In genomic region chr5:177425196-177425800, GRCh38 we compare ENCODE assay signal across 8 cellular contexts. TPM values are rescaled to one million over a fixed set of nuclear protein-coding genes. Genes with fewer than 3 reads are reported as not detected.
A peak's percentile ranks its signal among the peaks of the same experiment; 100 is the strongest.
DNase-seq lines count a peak whose midpoint lies in the region; TF ChIP-seq lines count a peak whose summit lies in the region.

No MANE protein-coding gene starts in this region.

- peak overlapping the region; percentile 88 to 96 (median 92) for H3K4me3 Mint-ChIP-seq in IgD-negative memory B cell
- H3K4me3 Mint-ChIP-seq in chondrocyte (ENCODE audit: unreplicated experiment), result peak overlapping the region; percentile 86

- peak overlapping the region; percentile 96 for H3K27ac ChIP-seq in AG04450 (ENCODE audit: low read depth, low read length)
- peak overlapping the region; percentile 94 for H3K27ac ChIP-seq in muscle layer of duodenum (ENCODE audit: low read length)

- H3K4me1 Mint-ChIP-seq in IgD-negative memory B cell (peaks cover 19 to 30% (median 21%) of the 10 kb centered on the region in 3 donors), chondrocyte (ENCODE audit: low read depth) (peaks cover 21% of the 10 kb centered on the region)

- H3K4me3 ChIP-seq in AG04450 (ENCODE audit: low read depth, low read length) (peak overlapping the region; percentile 70), muscle layer of duodenum (ENCODE audit: low read depth in 1 of 2, low read length in 2 of 2) (peak overlapping the region; percentile 65)

- POLR2A ChIA-PET in AG04450 (lab: Yijun Ruan, JAX), result interaction anchor here (0.9 to 2.1 kb wide), 2 partner anchors 22 to 46 kb away, joined by 3 to 26 read pairs; no protein-coding TSS in a partner anchor

- DNase-seq in AG04450 (ENCODE audit: low read depth, low spot score) (no peak), chondrocyte (ENCODE audit: low spot score) (peak; percentile 38), GM10266 (ENCODE audit: extremely low spot score) (no peak), HPDE6-E6E7 (ENCODE audit: extremely low spot score) (no peak), T1000 (lab: John Stamatoyannopoulos, UW) (no peak), SKM-1 (lab: John Stamatoyannopoulos, UW; ENCODE audit: unreplicated experiment) (no peak)

- H3K27me3 ChIP-seq in AG04450 (ENCODE audit: control insufficient read depth, insufficient read depth, low read length), result no peaks in the 10 kb centered on the region
- H3K27me3 ChIP-seq in muscle layer of duodenum (ENCODE audit: low read depth, low read length), result no peaks in the 10 kb centered on the region

- H3K9me3 ChIP-seq in AG04450 (ENCODE audit: control insufficient read depth, insufficient read depth, low read length) (no peaks in the 10 kb centered on the region), muscle layer of duodenum (ENCODE audit: control insufficient read depth in 1 of 2, low read length in 2 of 2) (no peaks in the 10 kb centered on the region)

- H3K36me3 Mint-ChIP-seq in IgD-negative memory B cell (peaks cover 5% of the 10 kb centered on the region), chondrocyte (ENCODE audit: low read depth) (no peaks in the 10 kb centered on the region)

- H3K27me3 Mint-ChIP-seq in IgD-negative memory B cell, result no peaks in the 10 kb centered on the region
- no peaks in the 10 kb centered on the region for H3K27me3 Mint-ChIP-seq in chondrocyte (ENCODE audit: low read depth)

- H3K27ac Mint-ChIP-seq in IgD-negative memory B cell (peak overlapping the region; percentile 94 to 99 (median 95)), chondrocyte (ENCODE audit: unreplicated experiment) (peak overlapping the region; percentile 96)

- H3K9me3 Mint-ChIP-seq in IgD-negative memory B cell (no peaks in the 10 kb centered on the region), chondrocyte (ENCODE audit: low read depth) (no peaks in the 10 kb centered on the region)

- TF ChIP-seq CTCF in AG04450 (IDR thresholded peaks at IDR 0.05; ENCODE audit: low read depth, low read length), result no peak
- no peak for TF ChIP-seq CTCF in chondrocyte (IDR thresholded peaks at IDR 0.05)
- no peak for TF ChIP-seq CTCF in GM10266 (IDR thresholded peaks at IDR 0.05; ENCODE audit: control insufficient read depth, insufficient read depth, low read depth, missing control alignments)

- peaks cover 8 to 34% of the 10 kb centered on the region in 2 donors for H3K4me1 ChIP-seq in muscle layer of duodenum (ENCODE audit: control insufficient read depth in 1 of 2, insufficient read depth in 2 of 2, low read length in 2 of 2)

- CTCF ChIA-PET in AG04450 (lab: Charles Lee), result interaction anchor here (1.5 to 4.2 kb wide), 2 partner anchors 21 to 27 kb away, joined by 4 to 24 read pairs; no protein-coding TSS in a partner anchor

- H3K36me3 ChIP-seq in muscle layer of duodenum (ENCODE audit: control insufficient read depth in 1 of 2, insufficient read depth in 2 of 2, low read length in 2 of 2), result no peaks in the 10 kb centered on the region

RNA-seq across cellular contexts. Expression of gene GRK6, which starts 1.2 kb away (rescaled TPM):
- polyA plus RNA-seq in AG04450 (2011; rRNA removed), result 16.4 and 21.4 TPM in 2 replicates
- polyA minus RNA-seq in AG04450 (2011; rRNA and poly(A)+ RNA removed), result 23.7 and 27.5 TPM in 2 replicates
- 107 TPM for polyA plus RNA-seq in IgD-negative memory B cell
- 19.9 to 26.3 TPM (median 23.8 TPM) in 3 replicates for total RNA-seq in chondrocyte

RNA-seq across cellular contexts. Expression of gene F12, which starts 15.9 kb away (rescaled TPM):
- polyA plus RNA-seq in AG04450 (2011; rRNA removed) (0.35 and 0.48 TPM in 2 replicates), IgD-negative memory B cell (0.78 TPM)
- 0.55 TPM in 1 of 2 replicates, not detected in the other for polyA minus RNA-seq in AG04450 (2011; rRNA and poly(A)+ RNA removed)
- total RNA-seq in chondrocyte, result 0.99 to 2.1 TPM (median 1.8 TPM) in 3 replicates

RNA-seq across cellular contexts. Expression of gene PRR7, which starts 21.3 kb away (rescaled TPM):
- polyA plus RNA-seq in AG04450 (2011; rRNA removed), result 1.0 and 1.6 TPM in 2 replicates
- polyA minus RNA-seq in AG04450 (2011; rRNA and poly(A)+ RNA removed), result 0.28 and 0.43 TPM in 2 replicates
- polyA plus RNA-seq in IgD-negative memory B cell, result 23.1 TPM
- 4.8 to 5.5 TPM (median 5.3 TPM) in 3 replicates for total RNA-seq in chondrocyte

RNA-seq across cellular contexts. Expression of gene PFN3, which starts 24.8 kb away (rescaled TPM):
- polyA plus RNA-seq in AG04450 (2011; rRNA removed), result not detected in 2 replicates
- polyA minus RNA-seq in AG04450 (2011; rRNA and poly(A)+ RNA removed), result not detected in 2 replicates
- not detected for polyA plus RNA-seq in IgD-negative memory B cell
- total RNA-seq in chondrocyte, result not detected in 3 replicates

RNA-seq across cellular contexts. Expression of gene SLC34A1, which starts 41.1 kb away (rescaled TPM):
- polyA plus RNA-seq in AG04450 (2011; rRNA removed), result not detected in 2 replicates
- polyA minus RNA-seq in AG04450 (2011; rRNA and poly(A)+ RNA removed), result not detected in 2 replicates
- polyA plus RNA-seq in IgD-negative memory B cell, result not detected
- not detected in 3 replicates for total RNA-seq in chondrocyte
